In genomic region chr2:187550797-187551306, GRCh38 we compare ENCODE assay signal across 1 cellular context.
TF ChIP-seq lines count a peak whose summit lies in the region.

No MANE protein-coding gene starts in this region.

TF ChIP-seq in GM23338, 12 proteins besides CTCF, POLR2A, EP300 and RAD21 (continued from another document):
- TF ChIP-seq ZNF331 (CRISPR knock-in tag; IDR thresholded peaks at IDR 0.05; ENCODE audit: low read depth) = no peak
- no peak for TF ChIP-seq NANOG (IDR thresholded peaks at IDR 0.05; ENCODE audit: borderline replicate concordance)
- TF ChIP-seq REST (IDR thresholded peaks at IDR 0.05; ENCODE audit: unreplicated experiment) = no peak
- no peak for TF ChIP-seq POLR2AphosphoS5 (IDR thresholded peaks at IDR 0.05; ENCODE audit: low read depth)
- no peak for TF ChIP-seq ZNF462 (CRISPR knock-in tag; IDR thresholded peaks at IDR 0.05)
- no peak for TF ChIP-seq STAT1 (IDR thresholded peaks at IDR 0.05; ENCODE audit: unreplicated experiment)
- TF ChIP-seq JUNB (IDR thresholded peaks at IDR 0.05; ENCODE audit: unreplicated experiment) = no peak
